ENCODE assay signal across 33 cellular contexts in the genomic region with DNA sequence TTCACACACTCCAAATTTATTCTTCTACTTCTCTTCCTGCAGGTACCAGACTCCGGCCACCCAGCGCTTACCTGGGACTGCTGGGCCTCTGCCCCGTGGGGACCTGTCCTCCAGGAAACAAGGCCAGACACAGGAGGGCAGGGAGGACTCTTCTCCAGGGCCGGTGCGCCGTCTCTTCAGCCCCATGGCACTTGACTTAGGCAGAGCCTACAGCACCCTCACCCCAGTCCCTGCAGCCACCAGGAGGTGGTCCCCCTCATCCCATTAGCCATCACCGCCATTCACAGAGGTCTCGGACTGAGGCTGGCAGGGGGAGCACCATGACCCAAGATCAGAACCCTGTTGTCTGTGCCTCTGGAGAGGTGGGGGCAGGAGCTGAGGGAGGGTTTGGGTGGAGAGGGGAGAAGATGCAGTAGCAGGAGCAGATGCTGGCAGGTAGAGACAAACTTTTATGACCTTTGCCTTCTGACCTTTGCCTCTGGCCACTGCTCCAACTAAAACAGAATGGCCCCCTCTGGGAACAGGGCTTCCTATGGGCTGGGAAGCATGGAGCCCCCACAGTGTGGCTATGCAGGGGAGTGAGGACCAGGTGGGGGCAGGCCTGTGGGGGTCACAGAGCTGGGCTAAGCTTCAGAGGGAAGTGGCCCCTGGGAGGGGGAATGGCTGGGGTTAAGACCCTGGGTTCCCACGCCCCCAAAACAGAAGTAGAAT. TPM values are rescaled to one million over a fixed set of nuclear protein-coding genes. Genes with fewer than 3 reads are reported as not detected.
"Had no signal": no experiment of that assay in that cellular context is flagged by ENCODE, and none has a peak within 500 bp of the region (broad histone marks: within the 10 kb centered on the region; RNA-seq: fewer than 3 reads in every experiment).

No MANE protein-coding gene starts in this region.

- H3K27ac ChIP-seq: ascending aorta, gastroesophageal sphincter, parathyroid adenoma, right atrium auricular region, suprapubic skin, tibial nerve had no signal

- H3K79me2 ChIP-seq: parathyroid adenoma had no signal

- H3K36me3 ChIP-seq: ascending aorta, gastroesophageal sphincter, right atrium auricular region, suprapubic skin, tibial nerve had no signal

- H3K4me1 Mint-ChIP-seq: activated CD4-positive, alpha-beta T cell treated with anti-CD3 and anti-CD28 coated beads for 36 hours; activated CD8-positive, alpha-beta memory T cell treated with anti-CD3 and anti-CD28 coated beads, Interleukin-2, amount 10 ng/mL, durations not matched to agents 7 days and 5 days; activated naive CD8-positive, alpha-beta T cell treated with anti-CD3 and anti-CD28 coated beads, Interleukin-2, amount 10 ng/mL, durations not matched to agents 7 days and 5 days; brain had no signal

- H3K4me1 ChIP-seq: parathyroid adenoma had no signal

- H3K4me2 ChIP-seq: smooth muscle cell had no signal

- H3K9ac ChIP-seq: parathyroid adenoma had no signal

- H3K4me3 ChIP-seq: ascending aorta, gastroesophageal sphincter, right atrium auricular region, smooth muscle cell, suprapubic skin, tibial nerve had no signal

- ATAC-seq: activated CD4-positive, alpha-beta T cell treated with anti-CD3 and anti-CD28 coated beads for 36 hours; activated CD8-positive, alpha-beta memory T cell treated with anti-CD3 and anti-CD28 coated beads, Interleukin-2, amount 10 ng/mL, durations not matched to agents 7 days and 5 days; activated CD8-positive, alpha-beta T cell treated with anti-CD3 and anti-CD28 coated beads, Interleukin-2, amount 10 ng/mL, durations not matched to agents 7 days and 5 days; effector memory CD8-positive, alpha-beta T cell; gastroesophageal sphincter; left cardiac atrium; left ventricle myocardium superior; naive thymus-derived CD4-positive, alpha-beta T cell; stimulated activated naive B cell treated with anti-CD40 and anti-IgM and Interleukin-4, amounts not matched to agents 10 μg/mL and 1 μg/mL and 100 μg/mL, for 72 hours had no signal

- DNase-seq: activated CD4-positive, alpha-beta T cell treated with anti-CD3 and anti-CD28 coated beads for 36 hours; activated CD8-positive, alpha-beta memory T cell treated with anti-CD3 and anti-CD28 coated beads, Interleukin-2, amount 10 ng/mL, durations not matched to agents 7 days and 5 days; activated CD8-positive, alpha-beta T cell treated with anti-CD3 and anti-CD28 coated beads, Interleukin-2, amount 10 ng/mL, durations not matched to agents 7 days and 5 days; activated naive CD4-positive, alpha-beta T cell; activated naive CD8-positive, alpha-beta T cell treated with anti-CD3 and anti-CD28 coated beads, Interleukin-2, amount 10 ng/mL, durations not matched to agents 7 days and 5 days; activated T-cell treated with anti-CD3 and anti-CD28 coated beads, Interleukin-2, amount 50 U/mL, for 48 hours; cortex of kidney; effector memory CD8-positive, alpha-beta T cell; hippocampal formation; left cardiac atrium; left ventricle myocardium superior; naive thymus-derived CD4-positive, alpha-beta T cell; nucleus accumbens; stimulated activated CD4-positive, alpha-beta T cell treated with anti-CD3 and anti-CD28 coated beads, Interleukin-1b, Interleukin-23, amount 100 ng/mL, for 48 hours; stimulated activated naive B cell treated with anti-CD40 and anti-IgM and Interleukin-4, amounts not matched to agents 10 μg/mL and 1 μg/mL and 100 μg/mL, for 72 hours; T-helper 2 cell had no signal

- H2AFZ ChIP-seq: parathyroid adenoma had no signal

- H3K27ac Mint-ChIP-seq: activated CD4-positive, alpha-beta T cell treated with anti-CD3 and anti-CD28 coated beads for 36 hours; activated CD8-positive, alpha-beta memory T cell treated with anti-CD3 and anti-CD28 coated beads, Interleukin-2, amount 10 ng/mL, durations not matched to agents 7 days and 5 days; activated CD8-positive, alpha-beta T cell treated with anti-CD3 and anti-CD28 coated beads, Interleukin-2, amount 10 ng/mL, durations not matched to agents 7 days and 5 days; activated naive CD8-positive, alpha-beta T cell treated with anti-CD3 and anti-CD28 coated beads, Interleukin-2, amount 10 ng/mL, durations not matched to agents 7 days and 5 days; brain; effector memory CD8-positive, alpha-beta T cell; naive thymus-derived CD4-positive, alpha-beta T cell; stimulated activated naive B cell treated with anti-CD40 and anti-IgM and Interleukin-4, amounts not matched to agents 10 μg/mL and 1 μg/mL and 100 μg/mL, for 72 hours had no signal

- H3K9me3 ChIP-seq: ascending aorta, gastroesophageal sphincter, right atrium auricular region, suprapubic skin had no signal

- H3K4me3 Mint-ChIP-seq: activated CD4-positive, alpha-beta T cell treated with anti-CD3 and anti-CD28 coated beads for 36 hours; activated CD8-positive, alpha-beta memory T cell treated with anti-CD3 and anti-CD28 coated beads, Interleukin-2, amount 10 ng/mL, durations not matched to agents 7 days and 5 days; activated CD8-positive, alpha-beta T cell treated with anti-CD3 and anti-CD28 coated beads, Interleukin-2, amount 10 ng/mL, durations not matched to agents 7 days and 5 days; activated naive CD8-positive, alpha-beta T cell treated with anti-CD3 and anti-CD28 coated beads, Interleukin-2, amount 10 ng/mL, durations not matched to agents 7 days and 5 days had no signal

- H3K9me3 Mint-ChIP-seq: activated naive CD8-positive, alpha-beta T cell treated with anti-CD3 and anti-CD28 coated beads, Interleukin-2, amount 10 ng/mL, durations not matched to agents 7 days and 5 days; effector memory CD8-positive, alpha-beta T cell; stimulated activated naive B cell treated with anti-CD40 and anti-IgM and Interleukin-4, amounts not matched to agents 10 μg/mL and 1 μg/mL and 100 μg/mL, for 72 hours had no signal

- H3K36me3 Mint-ChIP-seq: activated CD8-positive, alpha-beta memory T cell treated with anti-CD3 and anti-CD28 coated beads, Interleukin-2, amount 10 ng/mL, durations not matched to agents 7 days and 5 days; activated naive CD8-positive, alpha-beta T cell treated with anti-CD3 and anti-CD28 coated beads, Interleukin-2, amount 10 ng/mL, durations not matched to agents 7 days and 5 days; brain; stimulated activated naive B cell treated with anti-CD40 and anti-IgM and Interleukin-4, amounts not matched to agents 10 μg/mL and 1 μg/mL and 100 μg/mL, for 72 hours had no signal

RNA-seq across cellular contexts. Expression of a gene that starts 1.7 kb away (rescaled TPM):
- total RNA-seq: activated CD4-positive, alpha-beta T cell treated with anti-CD3 and anti-CD28 coated beads for 36 hours; activated CD8-positive, alpha-beta memory T cell treated with anti-CD3 and anti-CD28 coated beads, Interleukin-2, amount 10 ng/mL, durations not matched to agents 7 days and 5 days; activated CD8-positive, alpha-beta T cell treated with anti-CD3 and anti-CD28 coated beads, Interleukin-2, amount 10 ng/mL, durations not matched to agents 7 days and 5 days; activated naive CD8-positive, alpha-beta T cell treated with anti-CD3 and anti-CD28 coated beads, Interleukin-2, amount 10 ng/mL, durations not matched to agents 7 days and 5 days; ascending aorta; cardiac septum; chondrocyte; endothelial cell of umbilical vein; fibroblast of lung; fibroblast of villous mesenchyme; left cardiac atrium; left ventricle myocardium superior; lung microvascular endothelial cell; naive thymus-derived CD4-positive, alpha-beta T cell; pulmonary artery endothelial cell; right atrium auricular region; smooth muscle cell had no signal
- polyA plus RNA-seq: endothelial cell of umbilical vein; fibroblast of lung; keratinocyte; naive thymus-derived CD4-positive, alpha-beta T cell; smooth muscle cell had no signal

RNA-seq across cellular contexts. Expression of a gene that starts 32.6 kb away (rescaled TPM):
- total RNA-seq: activated CD4-positive, alpha-beta T cell treated with anti-CD3 and anti-CD28 coated beads for 36 hours; activated CD8-positive, alpha-beta memory T cell treated with anti-CD3 and anti-CD28 coated beads, Interleukin-2, amount 10 ng/mL, durations not matched to agents 7 days and 5 days; activated CD8-positive, alpha-beta T cell treated with anti-CD3 and anti-CD28 coated beads, Interleukin-2, amount 10 ng/mL, durations not matched to agents 7 days and 5 days; activated naive CD8-positive, alpha-beta T cell treated with anti-CD3 and anti-CD28 coated beads, Interleukin-2, amount 10 ng/mL, durations not matched to agents 7 days and 5 days; ascending aorta; chondrocyte; endothelial cell of umbilical vein; fibroblast of lung; fibroblast of villous mesenchyme; gastroesophageal sphincter; left cardiac atrium; lung microvascular endothelial cell; mesenteric fat pad; naive thymus-derived CD4-positive, alpha-beta T cell; pulmonary artery endothelial cell; right atrium auricular region had no signal
- polyA plus RNA-seq: endothelial cell of umbilical vein, fibroblast of lung had no signal
